8 cellular contexts compared by ENCODE assay signal in the genomic region with DNA sequence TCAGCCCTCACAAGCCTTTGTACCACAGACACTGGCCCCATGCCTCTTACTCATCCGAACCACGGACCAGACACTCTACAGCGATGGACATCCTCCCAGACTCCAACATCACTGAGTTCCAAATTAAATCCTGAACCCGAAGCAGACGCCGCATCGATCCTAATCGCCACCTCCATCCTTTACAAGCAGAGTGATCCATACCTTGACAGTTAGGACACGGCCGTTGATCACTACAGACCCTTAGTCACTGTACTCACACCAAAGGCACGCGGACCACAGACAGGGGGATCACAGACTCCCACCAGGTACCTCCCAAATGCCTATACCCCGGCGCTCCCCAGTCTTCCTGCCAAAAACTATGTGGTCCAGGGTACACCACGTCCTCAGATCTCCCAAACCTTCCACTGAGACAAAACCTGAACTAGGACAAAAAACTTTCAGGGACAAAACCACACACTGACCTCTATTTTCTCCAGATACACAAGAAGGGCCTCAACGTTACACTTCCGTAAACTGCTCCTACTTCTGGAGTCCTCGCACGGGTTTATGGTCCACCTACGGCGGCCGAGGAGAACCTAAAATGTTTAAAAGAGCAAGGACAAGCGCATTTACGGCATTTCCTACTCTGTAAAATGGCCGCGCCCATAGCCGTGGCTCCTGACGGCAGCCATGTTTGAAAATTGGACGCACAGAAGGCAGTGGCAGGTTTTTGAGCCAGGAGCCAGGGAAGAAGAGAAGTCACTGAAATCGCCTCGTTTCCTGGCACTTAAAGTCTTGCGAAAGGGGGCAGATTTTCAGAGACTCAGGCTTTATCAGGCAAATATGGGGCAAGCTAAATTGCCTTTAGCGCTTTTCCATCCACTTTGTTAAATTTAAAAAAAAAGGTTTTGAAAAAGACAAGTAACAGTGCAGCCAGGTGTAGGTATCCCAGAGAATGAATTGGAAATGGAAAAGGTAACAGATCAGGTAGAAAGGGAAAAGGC. TPM values are rescaled to one million over a fixed set of nuclear protein-coding genes. Genes with fewer than 3 reads are reported as not detected.
DNase-seq lines count a peak whose midpoint lies in the region; ATAC-seq and TF ChIP-seq lines count a peak whose summit lies in the region.

A gene (minus strand): TSS at position 532 of the 983 bp plus-strand sequence. CDS start 12,480 bp downstream, outside the sequence.

- DNase-seq in Caco-2 (peak; percentile 76 to 86), SIG-M5 treated with dmso at 0.1 percent for 504 hours (lab: John Stamatoyannopoulos, UW; ENCODE audit: unreplicated experiment) (peak; percentile 87), foreskin keratinocyte (peak; percentile 77 to 90), neural progenitor cell (ENCODE audit: low spot score) (peak; percentile 86)
- peak; percentile 44 to 79 (median 64) for DNase-seq in activated naive CD4-positive, alpha-beta T cell (lab: John Stamatoyannopoulos, UW)

- TF ChIP-seq CTCF in Caco-2 (IDR thresholded peaks at IDR 0.05; ENCODE audit: insufficient read depth in 1 of 2, low read depth in 1 of 2, low read length in 1 of 2, severe bottlenecking in 1 of 2, unreplicated experiment in 1 of 2): no peak
- TF ChIP-seq CTCF in KMS-11 (conservative IDR thresholded peaks at IDR 0.05; ENCODE audit: low read depth, low read length): no peak
- no peak for TF ChIP-seq CTCF in foreskin keratinocyte (conservative IDR thresholded peaks at IDR 0.05)
- no peak for TF ChIP-seq CTCF in neural progenitor cell (IDR thresholded peaks at IDR 0.05)

- H3K4me1 Mint-ChIP-seq in Caco-2 (ENCODE audit: low read depth, unreplicated experiment) (no peaks in the 10 kb centered on the region), neural progenitor cell (peaks cover 3% of the 10 kb centered on the region)

- POLR2A ChIA-PET in Caco-2 (lab: Charles Lee): no interaction called here

- H3K9ac ChIP-seq in KMS-11 (no peak within 1 kb of the TSS; the same call in 1 of the 2 replicates), neural progenitor cell (peak within 1 kb of the TSS; percentile 81), stomach smooth muscle (ENCODE audit: low read length in 2 of 2) (peak within 1 kb of the TSS; percentile 96 to 99)

- H3K27ac Mint-ChIP-seq in Caco-2 (ENCODE audit: unreplicated experiment) (peak within 1 kb of the TSS; percentile 80), neural progenitor cell (peak within 1 kb of the TSS; percentile 58)

- no peaks in the 10 kb centered on the region for H3F3A ChIP-seq in neural progenitor cell (ENCODE audit: low read depth)

- H3K4me3 Mint-ChIP-seq in Caco-2 (ENCODE audit: unreplicated experiment): peak within 1 kb of the TSS; percentile 83
- peak within 1 kb of the TSS; percentile 92 for H3K4me3 Mint-ChIP-seq in neural progenitor cell

- H3K9me3 Mint-ChIP-seq in Caco-2 (ENCODE audit: unreplicated experiment) (peaks cover 34% of the 10 kb centered on the region), neural progenitor cell (peaks cover 59% of the 10 kb centered on the region)

- no peaks in the 10 kb centered on the region for H3K27me3 Mint-ChIP-seq in Caco-2 (ENCODE audit: insufficient read depth, unreplicated experiment)
- H3K27me3 Mint-ChIP-seq in neural progenitor cell (ENCODE audit: insufficient read depth, low read depth): peaks cover 6% of the 10 kb centered on the region

- H3K27ac ChIP-seq in KMS-11 (no peak within 1 kb of the TSS), foreskin keratinocyte (peak within 1 kb of the TSS; percentile 76), neural progenitor cell (no peak within 1 kb of the TSS), stomach smooth muscle (ENCODE audit: low read length) (peak within 1 kb of the TSS; percentile 58)

- H3K4me3 ChIP-seq in Caco-2 (ENCODE audit: low read depth, low read length) (peak within 1 kb of the TSS; percentile 78), KMS-11 (IDR thresholded peaks at IDR 0.05; ENCODE audit: insufficient read depth, low read depth, low read length) (no peak within 1 kb of the TSS), neural progenitor cell (peak within 1 kb of the TSS; percentile 78), stomach smooth muscle (ENCODE audit: low read length in 2 of 2) (peak within 1 kb of the TSS; percentile 100)

- H3K27me3 ChIP-seq in Caco-2 (replicated peaks; ENCODE audit: control insufficient read depth, insufficient read depth, low read length): no peaks in the 10 kb centered on the region
- H3K27me3 ChIP-seq in KMS-11 (ENCODE audit: insufficient read depth, low read depth): no peaks in the 10 kb centered on the region
- H3K27me3 ChIP-seq in foreskin keratinocyte: no peaks in the 10 kb centered on the region
- H3K27me3 ChIP-seq in neural progenitor cell: no peaks in the 10 kb centered on the region
- no peaks in the 10 kb centered on the region for H3K27me3 ChIP-seq in stomach smooth muscle (ENCODE audit: control insufficient read depth in 1 of 2, insufficient read depth in 2 of 2, low read length in 2 of 2)

- intact Hi-C loops in Caco-2 (cut with micrococcal nuclease; ENCODE audit: unreplicated experiment): no loop called here

- CTCF ChIA-PET in Caco-2 (lab: Charles Lee): no interaction called here

- H3K9me3 ChIP-seq in Caco-2 (peaks cover 65% of the 10 kb centered on the region), neural progenitor cell (ENCODE audit: low read depth) (no peaks in the 10 kb centered on the region), stomach smooth muscle (ENCODE audit: control insufficient read depth in 2 of 2, low read length in 2 of 2) (peaks cover 0 to 11% of the 10 kb centered on the region in 2 donors)

- H3K36me3 ChIP-seq in Caco-2 (ENCODE audit: control insufficient read depth, insufficient read depth, low read length): no peaks in the 10 kb centered on the region
- H3K36me3 ChIP-seq in KMS-11 (ENCODE audit: insufficient read depth): no peaks in the 10 kb centered on the region
- H3K36me3 ChIP-seq in neural progenitor cell: no peaks in the 10 kb centered on the region
- no peaks in the 10 kb centered on the region for H3K36me3 ChIP-seq in stomach smooth muscle (ENCODE audit: control insufficient read depth in 2 of 2, insufficient read depth in 2 of 2, low read length in 2 of 2)

- H3K36me3 Mint-ChIP-seq in Caco-2 (ENCODE audit: insufficient read depth, unreplicated experiment) (peaks cover 9% of the 10 kb centered on the region), neural progenitor cell (peaks cover 22% of the 10 kb centered on the region)

- ATAC-seq in GM21526 (IDR thresholded peaks at IDR 0.05; ENCODE audit: low FRiP score, unreplicated experiment): peak; percentile 77
- ATAC-seq in foreskin keratinocyte: peak; percentile 85

- H3K4me1 ChIP-seq in Caco-2 (no peaks in the 10 kb centered on the region), KMS-11 (ENCODE audit: low read depth, poor library complexity, severe bottlenecking) (no peaks in the 10 kb centered on the region), foreskin keratinocyte (no peaks in the 10 kb centered on the region), neural progenitor cell (no peaks in the 10 kb centered on the region), stomach smooth muscle (ENCODE audit: control insufficient read depth, insufficient read depth, low read length) (peaks cover 5% of the 10 kb centered on the region)

- BruUV-seq in Caco-2 (replicated peaks; lab: Mats Ljungman, UMichigan): TSS peak; percentile 53

- H4K20me1 ChIP-seq in KMS-11 (ENCODE audit: insufficient read depth) (no peaks in the 10 kb centered on the region), neural progenitor cell (ENCODE audit: low read depth) (no peaks in the 10 kb centered on the region)

- H3K4me2 ChIP-seq in KMS-11 (no peak within 1 kb of the TSS; the same call in 1 of the 2 replicates), neural progenitor cell (peak within 1 kb of the TSS; percentile 64)

- H3K79me2 ChIP-seq in KMS-11 (ENCODE audit: insufficient read depth, low read depth): no peaks in the 10 kb centered on the region
- peaks cover 16% of the 10 kb centered on the region for H3K79me2 ChIP-seq in neural progenitor cell (ENCODE audit: low read depth)

- H2AFZ ChIP-seq in KMS-11 (ENCODE audit: low read depth) (peak within 1 kb of the TSS; percentile 71), neural progenitor cell (replicated peaks) (peak within 1 kb of the TSS; percentile 67)

RNA-seq across cellular contexts. Expression of the gene that starts here (rescaled TPM):
- 2.5 and 2.6 TPM in 2 replicates for total RNA-seq in Caco-2 (2022)
- 4.1 and 4.4 TPM in 2 replicates for total RNA-seq in foreskin keratinocyte
- 1.9 and 2.1 TPM in 2 replicates for polyA plus RNA-seq in foreskin keratinocyte
- total RNA-seq in neural progenitor cell (ENCODE audit: low replicate concordance): 4.6 and 7.3 TPM in 2 replicates

Comparison
In these comparisons a context has a peak if more than half of its experiments do, and no peak if none do; other contexts are left out.
1. H3K27ac ChIP-seq: peak in foreskin keratinocyte (single experiment) and stomach smooth muscle (single experiment); none in KMS-11 (single experiment) and neural progenitor cell (single experiment).
2. Peak in every context shown above with its lines, with median percentiles within 50 percentile points of each other: DNase-seq.